ENCODE assay signal across 1 cellular context in genomic region chr13:96165840-96166239, GRCh38.
A peak's percentile ranks its signal among the peaks of the same experiment; 100 is the strongest.
TF ChIP-seq lines count a peak whose summit lies in the region.

No MANE protein-coding gene starts in this region.

TF ChIP-seq in HEK293, 187 proteins besides CTCF, POLR2A, EP300 and RAD21 (continued from another document and continues in another):
- TF ChIP-seq ZNF561 (tag by site-specific recombination; IDR thresholded peaks at IDR 0.05; ENCODE audit: borderline replicate concordance): no peak
- TF ChIP-seq INSM2 (tag by site-specific recombination; IDR thresholded peaks at IDR 0.05): no peak
- TF ChIP-seq ZXDB (tag by site-specific recombination; IDR thresholded peaks at IDR 0.05): peak; percentile 16; the same call in 1 of the 2 replicates
- no peak for TF ChIP-seq GLI4 (tag by site-specific recombination; IDR thresholded peaks at IDR 0.05)
- peak; percentile 94 for TF ChIP-seq ZNF394 (tag by site-specific recombination; IDR thresholded peaks at IDR 0.05; ENCODE audit: borderline replicate concordance)
- peak; percentile 43; the same call in 1 of the 2 replicates for TF ChIP-seq ZNF292 (tag by site-specific recombination; IDR thresholded peaks at IDR 0.05; ENCODE audit: borderline replicate concordance, low read depth)
- TF ChIP-seq ZNF184 (tag by site-specific recombination; IDR thresholded peaks at IDR 0.05): no peak
- peak; percentile 50; the same call in 1 of the 2 replicates for TF ChIP-seq ZNF501 (tag by site-specific recombination; IDR thresholded peaks at IDR 0.05)
- TF ChIP-seq ZNF529 (tag by site-specific recombination; IDR thresholded peaks at IDR 0.05; ENCODE audit: insufficient replicate concordance): peak; percentile 34
- no peak for TF ChIP-seq MEIS1 (CRISPR knock-in tag; IDR thresholded peaks at IDR 0.05; ENCODE audit: borderline replicate concordance)
- TF ChIP-seq ZNF544 (tag by site-specific recombination; IDR thresholded peaks at IDR 0.05): no peak
- peak; percentile 91 for TF ChIP-seq ZNF518A (tag by site-specific recombination; conservative IDR thresholded peaks at IDR 0.05; ENCODE audit: low read depth)
- no peak for TF ChIP-seq ZNF777 (tag by site-specific recombination; IDR thresholded peaks at IDR 0.05; ENCODE audit: borderline replicate concordance)
- no peak for TF ChIP-seq HOXA7 (CRISPR knock-in tag; IDR thresholded peaks at IDR 0.05; ENCODE audit: borderline replicate concordance)
- peak; percentile 72 for TF ChIP-seq ZNF433 (tag by site-specific recombination; IDR thresholded peaks at IDR 0.05; ENCODE audit: low read depth)
- no peak for TF ChIP-seq ZFHX2 (tag by site-specific recombination; conservative IDR thresholded peaks at IDR 0.05)
- peak; percentile 42; the same call in 1 of the 2 replicates for TF ChIP-seq GLI2 (tag by site-specific recombination; IDR thresholded peaks at IDR 0.05; ENCODE audit: borderline replicate concordance, low read depth)
- TF ChIP-seq, protein P1, sequence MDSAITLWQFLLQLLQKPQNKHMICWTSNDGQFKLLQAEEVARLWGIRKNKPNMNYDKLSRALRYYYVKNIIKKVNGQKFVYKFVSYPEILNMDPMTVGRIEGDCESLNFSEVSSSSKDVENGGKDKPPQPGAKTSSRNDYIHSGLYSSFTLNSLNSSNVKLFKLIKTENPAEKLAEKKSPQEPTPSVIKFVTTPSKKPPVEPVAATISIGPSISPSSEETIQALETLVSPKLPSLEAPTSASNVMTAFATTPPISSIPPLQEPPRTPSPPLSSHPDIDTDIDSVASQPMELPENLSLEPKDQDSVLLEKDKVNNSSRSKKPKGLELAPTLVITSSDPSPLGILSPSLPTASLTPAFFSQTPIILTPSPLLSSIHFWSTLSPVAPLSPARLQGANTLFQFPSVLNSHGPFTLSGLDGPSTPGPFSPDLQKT (IDR thresholded peaks at IDR 0.05; ENCODE audit: borderline replicate concordance, low read depth, low read length): no peak
- TF ChIP-seq ZNF654 (tag by site-specific recombination; IDR thresholded peaks at IDR 0.05; ENCODE audit: low read depth): peak; percentile 18; the same call in 1 of the 2 replicates
- no peak for TF ChIP-seq KLF7 (tag by site-specific recombination; IDR thresholded peaks at IDR 0.05; ENCODE audit: borderline replicate concordance)
- no peak for TF ChIP-seq ZNF785 (tag by site-specific recombination; IDR thresholded peaks at IDR 0.05)
- no peak for TF ChIP-seq PRDM2 (tag by site-specific recombination; IDR thresholded peaks at IDR 0.05; ENCODE audit: borderline replicate concordance)
- no peak for TF ChIP-seq IKZF3 (tag by site-specific recombination; IDR thresholded peaks at IDR 0.05)
- TF ChIP-seq ZNF623 (tag by site-specific recombination; IDR thresholded peaks at IDR 0.05): peak; percentile 67
- TF ChIP-seq ZNF692 (tag by site-specific recombination; IDR thresholded peaks at IDR 0.05): no peak
- TF ChIP-seq ZNF792 (tag by site-specific recombination; IDR thresholded peaks at IDR 0.05): no peak
- TF ChIP-seq ZNF426 (tag by site-specific recombination; IDR thresholded peaks at IDR 0.05): peak; percentile 85
- TF ChIP-seq ZNF266 (tag by site-specific recombination; IDR thresholded peaks at IDR 0.05; ENCODE audit: low read depth): peak; percentile 42; the same call in 1 of the 2 replicates
- no peak for TF ChIP-seq ZNF624 (tag by site-specific recombination; IDR thresholded peaks at IDR 0.05)
- TF ChIP-seq ZNF354C (tag by site-specific recombination; IDR thresholded peaks at IDR 0.05; ENCODE audit: borderline replicate concordance, low read depth): 0 out of 2 replicates have a peak, but pooled peaks have one; percentile 40
- no peak for TF ChIP-seq ZNF76 (tag by site-specific recombination; IDR thresholded peaks at IDR 0.05; ENCODE audit: borderline replicate concordance, low read depth)
- no peak for TF ChIP-seq PRDM4 (tag by site-specific recombination; IDR thresholded peaks at IDR 0.05)
- TF ChIP-seq ZNF639 (tag by site-specific recombination; IDR thresholded peaks at IDR 0.05): no peak
- TF ChIP-seq, protein P2, sequence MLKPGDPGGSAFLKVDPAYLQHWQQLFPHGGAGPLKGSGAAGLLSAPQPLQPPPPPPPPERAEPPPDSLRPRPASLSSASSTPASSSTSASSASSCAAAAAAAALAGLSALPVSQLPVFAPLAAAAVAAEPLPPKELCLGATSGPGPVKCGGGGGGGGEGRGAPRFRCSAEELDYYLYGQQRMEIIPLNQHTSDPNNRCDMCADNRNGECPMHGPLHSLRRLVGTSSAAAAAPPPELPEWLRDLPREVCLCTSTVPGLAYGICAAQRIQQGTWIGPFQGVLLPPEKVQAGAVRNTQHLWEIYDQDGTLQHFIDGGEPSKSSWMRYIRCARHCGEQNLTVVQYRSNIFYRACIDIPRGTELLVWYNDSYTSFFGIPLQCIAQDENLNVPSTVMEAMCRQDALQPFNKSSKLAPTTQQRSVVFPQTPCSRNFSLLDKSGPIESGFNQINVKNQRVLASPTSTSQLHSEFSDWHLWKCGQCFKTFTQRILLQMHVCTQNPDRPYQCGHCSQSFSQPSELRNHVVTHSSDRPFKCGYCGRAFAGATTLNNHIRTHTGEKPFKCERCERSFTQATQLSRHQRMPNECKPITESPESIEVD (tag by site-specific recombination; IDR thresholded peaks at IDR 0.05): no peak
